Comparison of ENCODE assay signal across 28 cellular contexts in the genomic region with DNA sequence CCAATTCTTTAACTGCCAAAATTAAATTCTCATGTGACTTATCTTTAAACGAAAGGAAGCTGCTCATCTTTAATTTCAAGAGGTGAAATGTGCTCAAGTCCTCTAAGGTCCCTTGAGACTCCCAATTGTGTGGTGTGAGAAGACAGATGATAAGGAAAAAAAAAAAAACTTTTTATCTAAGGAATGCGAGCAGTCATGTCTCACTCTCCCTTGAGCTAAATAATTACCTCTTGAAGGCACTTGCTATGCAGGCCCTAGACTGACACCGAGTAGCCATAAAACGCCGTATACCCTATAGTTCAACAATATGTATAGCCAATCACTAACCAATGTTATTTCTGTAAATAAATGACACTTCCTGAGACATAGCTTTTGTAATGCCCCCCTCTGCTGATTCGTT. TPM values are rescaled to one million over a fixed set of nuclear protein-coding genes. Genes with fewer than 3 reads are reported as not detected.
A peak's percentile ranks its signal among the peaks of the same experiment; 100 is the strongest.
DNase-seq lines count a peak whose midpoint lies in the region; ATAC-seq and TF ChIP-seq lines count a peak whose summit lies in the region.
"Had no signal": no experiment of that assay in that cellular context is flagged by ENCODE, and none has a peak within 500 bp of the region (broad histone marks: within the 10 kb centered on the region; RNA-seq: fewer than 3 reads in every experiment).

No MANE protein-coding gene starts in this region.

- H3K4me3 Mint-ChIP-seq in Caco-2 (ENCODE audit: unreplicated experiment) (peak overlapping the region; percentile 81), endodermal cell (peak overlapping the region; percentile 55)
- H3K4me3 Mint-ChIP-seq: stimulated activated memory B cell treated with anti-CD40 and anti-IgM and Interleukin-4, amounts not matched to agents 10 μg/mL and 1 μg/mL and 100 μg/mL, for 72 hours had no signal

- no peaks in the 10 kb centered on the region for H3K27me3 ChIP-seq in Caco-2 (replicated peaks; ENCODE audit: control insufficient read depth, insufficient read depth, low read length)
- no peaks in the 10 kb centered on the region for H3K27me3 ChIP-seq in endodermal cell (ENCODE audit: control insufficient read depth, insufficient read depth, low read length, poor library complexity, severe bottlenecking)
- no peaks in the 10 kb centered on the region for H3K27me3 ChIP-seq in parathyroid adenoma (ENCODE audit: control insufficient read depth, insufficient read depth, low read length)
- H3K27me3 ChIP-seq: adrenal gland, brain microvascular endothelial cell, right lobe of liver, SJSA1 had no signal

- H3K4me2 ChIP-seq in parathyroid adenoma (ENCODE audit: low read length), result no peak overlapping the region

- POLR2A ChIA-PET in Caco-2 (lab: Charles Lee), result interaction anchor here (0.6 to 3.0 kb wide), 4 partner anchors 14 to 463 kb away, joined by 3 to 14 read pairs (median 5); partner anchors contain the start of gene DMXL1

- no peak for ATAC-seq in GM18517 (IDR thresholded peaks at IDR 0.05; ENCODE audit: unreplicated experiment)
- ATAC-seq: activated CD4-positive, alpha-beta T cell treated with anti-CD3 and anti-CD28 coated beads for 36 hours; right lobe of liver; stimulated activated memory B cell treated with anti-CD40 and anti-IgM and Interleukin-4, amounts not matched to agents 10 μg/mL and 1 μg/mL and 100 μg/mL, for 72 hours had no signal

- TF ChIP-seq CTCF in Caco-2 (IDR thresholded peaks at IDR 0.05; ENCODE audit: insufficient read depth in 1 of 2, low read depth in 1 of 2, low read length in 1 of 2, severe bottlenecking in 1 of 2, unreplicated experiment in 1 of 2) (no peak), endodermal cell (conservative IDR thresholded peaks at IDR 0.05) (no peak), parathyroid adenoma (IDR thresholded peaks at IDR 0.05) (no peak)

- H3K9me3 Mint-ChIP-seq in Caco-2 (ENCODE audit: unreplicated experiment) (no peaks in the 10 kb centered on the region), endodermal cell (peaks cover 33% of the 10 kb centered on the region)
- H3K9me3 Mint-ChIP-seq: stimulated activated memory B cell treated with anti-CD40 and anti-IgM and Interleukin-4, amounts not matched to agents 10 μg/mL and 1 μg/mL and 100 μg/mL, for 72 hours had no signal

- H3K27ac ChIP-seq in endodermal cell (ENCODE audit: low read depth, low read length) (no peak overlapping the region), parathyroid adenoma (no peak overlapping the region)
- H3K27ac ChIP-seq: adrenal gland, brain microvascular endothelial cell, HL-60, left ventricle myocardium inferior, right lobe of liver, SJSA1 had no signal

- H3K4me1 Mint-ChIP-seq in Caco-2 (ENCODE audit: low read depth, unreplicated experiment) (peaks cover 17% of the 10 kb centered on the region), endodermal cell (peaks cover 30% of the 10 kb centered on the region)

- DNase-seq in Caco-2 (peak; percentile 38 to 73), NCI-H226 (peak; percentile 35), endodermal cell (no peak), NCI-H748 (lab: John Stamatoyannopoulos, UW; ENCODE audit: unreplicated experiment) (no peak), NCI-H2107 treated with DMSO at 0.1 percent for 48 hours (lab: John Stamatoyannopoulos, UW; ENCODE audit: unreplicated experiment) (no peak)
- DNase-seq: activated CD4-positive, alpha-beta T cell treated with anti-CD3 and anti-CD28 coated beads for 36 hours; activated CD8-positive, alpha-beta memory T cell treated with anti-CD3 and anti-CD28 coated beads for 24 hours; adrenal gland; brain microvascular endothelial cell; CD4-positive, CD25-positive, alpha-beta regulatory T cell; glutamatergic neuron; islet precursor cell; Kasumi-1; left ventricle myocardium inferior; midbrain; NCI-H69; posterior cingulate gyrus; right lobe of liver; RPMI8226; stimulated activated CD4-positive, alpha-beta T cell treated with anti-CD3 and anti-CD28 coated beads, Interleukin-12 subunit alpha, Interleukin-12 subunit beta, amount 100 ng/mL, for 4 hours; stimulated activated CD4-positive, alpha-beta T cell treated with anti-CD3 and anti-CD28 coated beads, Interleukin-4, amount 100 ng/mL, for 24 hours; substantia nigra; T-helper 1 cell had no signal

- H3K4me3 ChIP-seq in Caco-2 (ENCODE audit: low read depth, low read length) (no peak overlapping the region), endodermal cell (ENCODE audit: low read length) (peak overlapping the region; percentile 91), parathyroid adenoma (ENCODE audit: low read depth, low read length) (no peak overlapping the region)
- H3K4me3 ChIP-seq: adrenal gland, right lobe of liver, SJSA1 had no signal

- no peaks in the 10 kb centered on the region for H3K36me3 Mint-ChIP-seq in Caco-2 (ENCODE audit: insufficient read depth, unreplicated experiment)
- H3K36me3 Mint-ChIP-seq in endodermal cell (ENCODE audit: low read depth), result no peaks in the 10 kb centered on the region
- H3K36me3 Mint-ChIP-seq: CD4-positive, CD25-positive, alpha-beta regulatory T cell; stimulated activated memory B cell treated with anti-CD40 and anti-IgM and Interleukin-4, amounts not matched to agents 10 μg/mL and 1 μg/mL and 100 μg/mL, for 72 hours had no signal

- H3K9ac ChIP-seq in endodermal cell (ENCODE audit: extremely low read depth, low read length, poor library complexity, severe bottlenecking) (no peak overlapping the region), parathyroid adenoma (no peak overlapping the region)

- CTCF ChIA-PET in Caco-2 (lab: Charles Lee), result interaction anchor here (1.0 to 3.0 kb wide), 3 partner anchors 81 to 422 kb away, joined by 3 to 13 read pairs (median 4); partner anchors contain the start of gene DMXL1

- peak overlapping the region; percentile 98 for H2AFZ ChIP-seq in parathyroid adenoma

- H3K9me3 ChIP-seq in Caco-2 (no peaks in the 10 kb centered on the region), endodermal cell (ENCODE audit: control insufficient read depth, low read length) (peaks cover 3% of the 10 kb centered on the region), parathyroid adenoma (ENCODE audit: control insufficient read depth, low read length) (peaks cover under 1% of the 10 kb centered on the region)
- H3K9me3 ChIP-seq: adrenal gland, right lobe of liver, SJSA1 had no signal

- peak overlapping the region; percentile 89 for H3K27ac Mint-ChIP-seq in Caco-2 (ENCODE audit: unreplicated experiment)
- peak overlapping the region; percentile 11 for H3K27ac Mint-ChIP-seq in endodermal cell
- H3K27ac Mint-ChIP-seq: activated CD4-positive, alpha-beta T cell treated with anti-CD3 and anti-CD28 coated beads for 36 hours had no signal

- H3K79me2 ChIP-seq in parathyroid adenoma, result peaks cover 6% of the 10 kb centered on the region

- 75 to 89% methylated on average over 6 of the region's 6 CpGs for WGBS in endodermal cell (ENCODE audit: insufficient coverage in 1 of 2, insufficient read length in 1 of 2), 2 experiments

- BruUV-seq in Caco-2 (replicated peaks; lab: Mats Ljungman, UMichigan), result no TSS peak

- no peaks in the 10 kb centered on the region for H3K27me3 Mint-ChIP-seq in Caco-2 (ENCODE audit: insufficient read depth, unreplicated experiment)
- no peaks in the 10 kb centered on the region for H3K27me3 Mint-ChIP-seq in endodermal cell (ENCODE audit: insufficient read depth)
- H3K27me3 Mint-ChIP-seq: stimulated activated memory B cell treated with anti-CD40 and anti-IgM and Interleukin-4, amounts not matched to agents 10 μg/mL and 1 μg/mL and 100 μg/mL, for 72 hours had no signal

- intact Hi-C loops in Caco-2 (cut with micrococcal nuclease; ENCODE audit: unreplicated experiment), result loop anchor here (5.0 kb wide), 1 partner anchor 327 kb away; no protein-coding TSS in a partner anchor

- H3K36me3 ChIP-seq in Caco-2 (ENCODE audit: control insufficient read depth, insufficient read depth, low read length), result no peaks in the 10 kb centered on the region
- no peaks in the 10 kb centered on the region for H3K36me3 ChIP-seq in endodermal cell (ENCODE audit: control insufficient read depth, insufficient read depth, low read length)
- H3K36me3 ChIP-seq in parathyroid adenoma (ENCODE audit: control insufficient read depth, insufficient read depth, low read length), result no peaks in the 10 kb centered on the region
- H3K36me3 ChIP-seq: adrenal gland, brain microvascular endothelial cell, left ventricle myocardium inferior, right lobe of liver, SJSA1 had no signal

- H3K4me1 ChIP-seq in Caco-2 (peaks cover 24% of the 10 kb centered on the region), endodermal cell (ENCODE audit: control insufficient read depth, insufficient read depth, low read length) (peaks cover 9% of the 10 kb centered on the region), parathyroid adenoma (no peaks in the 10 kb centered on the region)

RNA-seq across cellular contexts. Expression of gene DTWD2, which starts 1.5 kb away (rescaled TPM):
- total RNA-seq in Caco-2 (2022) (5.6 and 6.4 TPM in 2 replicates), endodermal cell (10 to 100 TPM; 15.2 to 34.9 TPM)
- polyA plus RNA-seq in endodermal cell (2013, experiment 1 of 2), result 6.8 TPM
- polyA plus RNA-seq in endodermal cell (2013, experiment 2 of 2), result 8.5 TPM

Comparison
In these comparisons a context has a peak if more than half of its experiments do, and no peak if none do; other contexts are left out.
1. DNase-seq: peak in Caco-2 (2 of 2) and NCI-H226 (single experiment); none in endodermal cell (single experiment), NCI-H748 (single experiment) and NCI-H2107 treated with DMSO at 0.1 percent for 48 hours (single experiment).